Comparison of ENCODE assay signal across 8 cellular contexts in the genomic region with DNA sequence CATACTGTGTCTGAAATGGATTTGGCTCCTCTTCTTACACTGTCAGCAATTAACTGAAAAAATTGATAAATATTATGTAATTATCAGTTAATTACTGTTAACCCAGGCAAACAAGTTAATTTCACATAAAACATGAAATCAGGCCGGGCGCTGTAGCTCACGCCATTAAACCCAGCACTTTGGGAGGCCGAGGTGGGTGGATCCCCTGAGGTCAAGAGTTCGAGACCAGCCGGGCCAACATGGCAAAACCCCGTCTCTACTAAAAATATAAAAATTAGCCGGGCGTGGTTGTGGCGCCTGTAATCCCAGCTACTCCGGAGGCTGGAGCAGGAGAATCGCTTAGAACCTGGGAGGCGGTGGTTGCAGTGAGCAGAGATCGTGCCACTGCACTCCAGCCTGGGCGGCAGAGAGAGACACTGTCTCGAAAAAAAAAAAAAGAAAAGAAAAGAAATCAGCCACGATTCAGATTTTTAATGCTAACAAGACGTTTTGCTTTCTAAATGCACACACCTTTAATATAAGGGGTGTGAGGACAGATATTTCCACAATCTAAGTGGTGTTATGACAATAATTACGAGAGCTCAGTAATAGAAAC. TPM values are rescaled to one million over a fixed set of nuclear protein-coding genes. Genes with fewer than 3 reads are reported as not detected.
A peak's percentile ranks its signal among the peaks of the same experiment; 100 is the strongest.
DNase-seq lines count a peak whose midpoint lies in the region; ATAC-seq and TF ChIP-seq lines count a peak whose summit lies in the region.

No MANE protein-coding gene starts in this region.

- H3K79me2 ChIP-seq in MM.1S (ENCODE audit: low read length), result peaks cover 31% of the 10 kb centered on the region

- H3K36me3 ChIP-seq in MM.1S (replicated peaks; ENCODE audit: insufficient read depth, low read length), result no peaks in the 10 kb centered on the region
- peaks cover 0 to 6% (median 0%) of the 10 kb centered on the region in 3 experiments for H3K36me3 ChIP-seq in naive thymus-derived CD4-positive, alpha-beta T cell (ENCODE audit: control insufficient read depth in 2 of 3, insufficient read depth in 3 of 3, low read length in 3 of 3)

- 0 out of 2 replicates have a peak, but pooled peaks cover 4% of the 10 kb centered on the region for H3K4me1 ChIP-seq in MM.1S (ENCODE audit: low read length)
- H3K4me1 ChIP-seq in naive thymus-derived CD4-positive, alpha-beta T cell (ENCODE audit: control insufficient read depth in 2 of 2, insufficient read depth in 2 of 2, low read length in 2 of 2), result peaks cover 21 to 23% of the 10 kb centered on the region in 2 donors

- intact Hi-C loops in dorsolateral prefrontal cortex (cut with DNase I), result no loop called here
- intact Hi-C loops in naive thymus-derived CD4-positive, alpha-beta T cell (cut with micrococcal nuclease), result loop anchor here (5.0 kb wide), 3 partner anchors 33 to 1948 kb away; a partner anchor contains a TSS

- H3K27me3 Mint-ChIP-seq in naive thymus-derived CD4-positive, alpha-beta T cell, result no peaks in the 10 kb centered on the region

- H3K9me2 ChIP-seq in MM.1S (replicated peaks; ENCODE audit: insufficient read depth, low read length), result no peaks in the 10 kb centered on the region

- H3K36me3 Mint-ChIP-seq in naive thymus-derived CD4-positive, alpha-beta T cell, result no peaks in the 10 kb centered on the region

- H3K4me3 ChIP-seq in MM.1S (ENCODE audit: low read length) (peak overlapping the region; percentile 75), dorsolateral prefrontal cortex (peak overlapping the region; percentile 61 to 98 (median 80))
- H3K4me3 ChIP-seq in naive thymus-derived CD4-positive, alpha-beta T cell (ENCODE audit: low read length), result peak overlapping the region; percentile 96

- H3K9me3 Mint-ChIP-seq in naive thymus-derived CD4-positive, alpha-beta T cell, result no peaks in the 10 kb centered on the region

- H3K9me3 ChIP-seq in MM.1S (replicated peaks; ENCODE audit: insufficient read depth, low read length), result no peaks in the 10 kb centered on the region
- no peaks in the 10 kb centered on the region for H3K9me3 ChIP-seq in naive thymus-derived CD4-positive, alpha-beta T cell (ENCODE audit: control insufficient read depth in 2 of 3, low read length in 3 of 3)

- peak overlapping the region; percentile 85 to 97 (median 91) for H3K27ac Mint-ChIP-seq in naive thymus-derived CD4-positive, alpha-beta T cell

- no peak for ATAC-seq in naive thymus-derived CD4-positive, alpha-beta T cell
- no peak for ATAC-seq in HG03521 (IDR thresholded peaks at IDR 0.05; ENCODE audit: unreplicated experiment)

- H3K4me3 Mint-ChIP-seq in naive thymus-derived CD4-positive, alpha-beta T cell, result peak overlapping the region; percentile 85 to 99 (median 94)

- H4K20me1 ChIP-seq in MM.1S (ENCODE audit: insufficient read depth, low read length), result no peaks in the 10 kb centered on the region

- H3K27me3 ChIP-seq in MM.1S (replicated peaks; ENCODE audit: insufficient read depth, low read length), result no peaks in the 10 kb centered on the region
- no peaks in the 10 kb centered on the region for H3K27me3 ChIP-seq in dorsolateral prefrontal cortex
- no peaks in the 10 kb centered on the region for H3K27me3 ChIP-seq in naive thymus-derived CD4-positive, alpha-beta T cell (ENCODE audit: control insufficient read depth in 2 of 2, insufficient read depth in 2 of 2, low read length in 2 of 2)

- no peak for TF ChIP-seq CTCF in C4-2B (conservative IDR thresholded peaks at IDR 0.05)
- no peak for TF ChIP-seq CTCF in MM.1S (IDR thresholded peaks at IDR 0.05; ENCODE audit: low read length)
- no peak for TF ChIP-seq CTCF in dorsolateral prefrontal cortex (IDR thresholded peaks at IDR 0.05 in 54 of 56, conservative IDR thresholded peaks at IDR 0.05 in 2 of 56; ENCODE audit: low read depth in 1 of 56, partially characterized antibody in 56 of 56)

- POLR2A ChIA-PET in naive thymus-derived CD4-positive, alpha-beta T cell (lab: Charles Lee), result interaction anchor here (0.6 to 6.2 kb wide), 17 partner anchors 8 to 1943 kb away, joined by 3 to 214 read pairs (median 4); a partner anchor contains a TSS

- CTCF ChIA-PET in naive thymus-derived CD4-positive, alpha-beta T cell (lab: Charles Lee), result interaction anchor here (0.6 to 5.1 kb wide), 5 partner anchors 13 to 253 kb away, joined by 3 to 35 read pairs (median 5); a partner anchor contains a TSS

- H3K4me2 ChIP-seq in MM.1S (ENCODE audit: low read depth, low read length), result peak overlapping the region; percentile 93

- H3K4me1 Mint-ChIP-seq in naive thymus-derived CD4-positive, alpha-beta T cell, result peaks cover 15 to 53% (median 38%) of the 10 kb centered on the region in 7 donors

- no peak for DNase-seq in MM.1S
- DNase-seq in dorsolateral prefrontal cortex, result peak in 2 of 10 donors; percentile 16 to 26
- DNase-seq in naive thymus-derived CD4-positive, alpha-beta T cell, result no peak
- DNase-seq in cerebellar nuclear complex (lab: John Stamatoyannopoulos, UW), result no peak
- DNase-seq in activated CD8-positive, alpha-beta memory T cell treated with anti-CD3 and anti-CD28 coated beads, Interleukin-2, amount 50 U/mL, for 48 hours, result no peak
- no peak for DNase-seq in stimulated activated CD4-positive, alpha-beta T cell treated with anti-CD3 and anti-CD28 coated beads, Interleukin-2, amount 100 ng/mL, for 24 hours

- peak overlapping the region; percentile 81 for H3K9ac ChIP-seq in MM.1S (ENCODE audit: low read length)

- H3F3A ChIP-seq in MM.1S (ENCODE audit: insufficient read depth, low read length), result peaks cover 47% of the 10 kb centered on the region

- peak overlapping the region; percentile 88 for H3K27ac ChIP-seq in C4-2B
- peak overlapping the region; percentile 82 for H3K27ac ChIP-seq in MM.1S (ENCODE audit: low read length)
- peak overlapping the region in 58 of 59 donors; percentile 87 to 100 (median 96) for H3K27ac ChIP-seq in dorsolateral prefrontal cortex
- peak overlapping the region; percentile 87 for H3K27ac ChIP-seq in naive thymus-derived CD4-positive, alpha-beta T cell (ENCODE audit: low read depth, low read length)

- H2AFZ ChIP-seq in MM.1S (ENCODE audit: low read length), result peak overlapping the region; percentile 85

RNA-seq across cellular contexts. Expression of a gene that starts 0.5 kb away (rescaled TPM):
- total RNA-seq in dorsolateral prefrontal cortex, result 10 to 100 TPM; 15.3 to 39.6 (median 23.5) TPM
- total RNA-seq in naive thymus-derived CD4-positive, alpha-beta T cell, result 10 to 100 TPM; 13.9 to 17.7 (median 14.7) TPM
- polyA plus RNA-seq in naive thymus-derived CD4-positive, alpha-beta T cell, result 10 to 100 TPM; 25.3 to 43.0 TPM

RNA-seq across cellular contexts. Expression of a gene that starts 21.3 kb away (rescaled TPM):
- total RNA-seq in dorsolateral prefrontal cortex, result 10 to 100 TPM in 94 of 120 experiments, 1 to 10 TPM in 26; 6.8 to 32.4 (median 12.8) TPM
- total RNA-seq in naive thymus-derived CD4-positive, alpha-beta T cell, result 10 to 100 TPM in 4 of 5 experiments, 1 to 10 TPM in 1; 9.2 to 21.7 (median 14.4) TPM
- polyA plus RNA-seq in naive thymus-derived CD4-positive, alpha-beta T cell, result 1 to 10 TPM; 4.9 to 9.7 TPM

RNA-seq across cellular contexts. Expression of a gene that starts 21.8 kb away (rescaled TPM):
- 100 to 1,000 TPM in 1 of 120 experiments, 10 to 100 TPM in 119; 49.7 to 102 (median 66.9) TPM for total RNA-seq in dorsolateral prefrontal cortex
- total RNA-seq in naive thymus-derived CD4-positive, alpha-beta T cell, result 100 to 1,000 TPM in 4 of 5 experiments, 10 to 100 TPM in 1; 74.6 to 147 (median 133) TPM
- 10 to 100 TPM; 26.3 to 29.8 TPM for polyA plus RNA-seq in naive thymus-derived CD4-positive, alpha-beta T cell

Comparison
In these comparisons a context has a peak if more than half of its experiments do, and no peak if none do; other contexts are left out.
1. intact Hi-C loops: an anchor here in naive thymus-derived CD4-positive, alpha-beta T cell (5.0 kb wide); none called in dorsolateral prefrontal cortex.